ENCODE assay signal across 8 cellular contexts in genomic region chr22:23696326-23696851, GRCh38. TPM values are rescaled to one million over a fixed set of nuclear protein-coding genes. Genes with fewer than 3 reads are reported as not detected.
A peak's percentile ranks its signal among the peaks of the same experiment; 100 is the strongest.
DNase-seq lines count a peak whose midpoint lies in the region; ATAC-seq, FAIRE-seq and TF ChIP-seq lines count a peak whose summit lies in the region.

No MANE protein-coding gene starts in this region.

- TF ChIP-seq POLR2A in GM18505 (IDR thresholded peaks at IDR 0.05; ENCODE audit: borderline replicate concordance, extremely low read depth, insufficient read depth, insufficient read length): peak; percentile 42
- TF ChIP-seq POLR2A in sigmoid colon (IDR thresholded peaks at IDR 0.05): no peak

- H3K9ac ChIP-seq in colonic mucosa (ENCODE audit: low read depth in 2 of 2, low read length in 2 of 2): peak overlapping the region in 1 of 2 donors; percentile 39

- H3K27ac ChIP-seq in colonic mucosa (peak overlapping the region; percentile 8), sigmoid colon (no peak overlapping the region)

- H3K4me3 ChIP-seq in colonic mucosa: no peak overlapping the region
- H3K4me3 ChIP-seq in sigmoid colon: no peak overlapping the region

- intact Hi-C loops in colonic mucosa (cut with DNase I) (loop anchor here (10.0 kb wide), 1 partner anchor 62 kb away; the partner anchor contains the start of gene DRICH1), sigmoid colon (cut with DNase I) (no loop called here)

- ATAC-seq in GM18505 (IDR thresholded peaks at IDR 0.05; ENCODE audit: unreplicated experiment) (peak; percentile 80), HG02973 (IDR thresholded peaks at IDR 0.05; ENCODE audit: unreplicated experiment) (peak; percentile 69)
- ATAC-seq in activated CD4-positive, CD25-positive, alpha-beta regulatory T cell treated with anti-CD3 and anti-CD28 coated beads, Interleukin-2, amount 50 U/mL, for 24 hours: peak; percentile 100

- H3K9me3 ChIP-seq in colonic mucosa: no peaks in the 10 kb centered on the region
- H3K9me3 ChIP-seq in sigmoid colon: no peaks in the 10 kb centered on the region

- TF ChIP-seq EP300 in sigmoid colon (IDR thresholded peaks at IDR 0.05): no peak

- DNase-seq in colonic mucosa: no peak
- peak; percentile 60 to 65 for DNase-seq in stimulated activated CD4-positive, alpha-beta T cell treated with anti-CD3 and anti-CD28 coated beads, Interleukin-4, amount 100 ng/mL, for 48 hours (ENCODE audit: low read depth in 2 of 2)
- DNase-seq in frontal cortex (ENCODE audit: low spot score in 2 of 2): no peak
- no peak for DNase-seq in amygdala (lab: John Stamatoyannopoulos, UW)
- no peak for DNase-seq in sigmoid colon

- no peaks in the 10 kb centered on the region for H3K4me1 ChIP-seq in colonic mucosa
- no peaks in the 10 kb centered on the region for H3K4me1 ChIP-seq in sigmoid colon

- 47 to 84% methylated on average over 13 of the region's 13 CpGs for WGBS in sigmoid colon, 2 donors

- TF ChIP-seq CTCF in colonic mucosa (IDR thresholded peaks at IDR 0.05) (no peak), sigmoid colon (IDR thresholded peaks at IDR 0.05) (no peak)

- H3K27me3 ChIP-seq in colonic mucosa (no peaks in the 10 kb centered on the region), sigmoid colon (no peaks in the 10 kb centered on the region)

- FAIRE-seq in frontal cortex (lab: Jason Lieb, UNC): no peak

- H3K36me3 ChIP-seq in colonic mucosa (no peaks in the 10 kb centered on the region), sigmoid colon (peaks cover 3 to 69% (median 16%) of the 10 kb centered on the region in 4 donors)

RNA-seq across cellular contexts. Expression of gene RGL4, which starts 5.6 kb away (rescaled TPM):
- total RNA-seq in colonic mucosa: under 1 TPM; 0.35 to 0.45 TPM
- not detected for total RNA-seq in frontal cortex
- total RNA-seq in sigmoid colon: not detected
- polyA plus RNA-seq in sigmoid colon: 1 to 10 TPM; 1.8 to 3.2 (median 2.8) TPM

RNA-seq across cellular contexts. Expression of gene ZNF70, which starts 54.5 kb away (rescaled TPM):
- 1 to 10 TPM; 2.8 to 3.5 TPM for total RNA-seq in colonic mucosa
- 3.7 TPM for total RNA-seq in frontal cortex
- total RNA-seq in sigmoid colon: 1 to 10 TPM; 2.6 to 5.5 (median 3.0) TPM
- 1 to 10 TPM in 1 of 3 donors, under 1 TPM in 2; 0.23 to 1.8 (median 0.60) TPM for polyA plus RNA-seq in sigmoid colon

RNA-seq across cellular contexts. Expression of gene VPREB3, which starts 57.8 kb away (rescaled TPM):
- total RNA-seq in colonic mucosa: 1 to 10 TPM; 1.2 to 1.9 TPM
- total RNA-seq in frontal cortex: not detected
- total RNA-seq in sigmoid colon: not detected
- 10 to 100 TPM in 1 of 3 donors, 1 to 10 TPM in 1, not detected in 1; 2.4 to 65.9 TPM for polyA plus RNA-seq in sigmoid colon

Comparison
In these comparisons a context has a peak if more than half of its experiments do, and no peak if none do; other contexts are left out.
1. DNase-seq: peak in stimulated activated CD4-positive, alpha-beta T cell treated with anti-CD3 and anti-CD28 coated beads, Interleukin-4, amount 100 ng/mL, for 48 hours (2 of 2); none in colonic mucosa (single experiment), frontal cortex (0 of 2), amygdala (0 of 56) and sigmoid colon (single experiment).
2. Peak in every context shown above with its lines, with median percentiles within 50 percentile points of each other: ATAC-seq.